Comparison of ENCODE assay signal across 21 cellular contexts in the genomic region with DNA sequence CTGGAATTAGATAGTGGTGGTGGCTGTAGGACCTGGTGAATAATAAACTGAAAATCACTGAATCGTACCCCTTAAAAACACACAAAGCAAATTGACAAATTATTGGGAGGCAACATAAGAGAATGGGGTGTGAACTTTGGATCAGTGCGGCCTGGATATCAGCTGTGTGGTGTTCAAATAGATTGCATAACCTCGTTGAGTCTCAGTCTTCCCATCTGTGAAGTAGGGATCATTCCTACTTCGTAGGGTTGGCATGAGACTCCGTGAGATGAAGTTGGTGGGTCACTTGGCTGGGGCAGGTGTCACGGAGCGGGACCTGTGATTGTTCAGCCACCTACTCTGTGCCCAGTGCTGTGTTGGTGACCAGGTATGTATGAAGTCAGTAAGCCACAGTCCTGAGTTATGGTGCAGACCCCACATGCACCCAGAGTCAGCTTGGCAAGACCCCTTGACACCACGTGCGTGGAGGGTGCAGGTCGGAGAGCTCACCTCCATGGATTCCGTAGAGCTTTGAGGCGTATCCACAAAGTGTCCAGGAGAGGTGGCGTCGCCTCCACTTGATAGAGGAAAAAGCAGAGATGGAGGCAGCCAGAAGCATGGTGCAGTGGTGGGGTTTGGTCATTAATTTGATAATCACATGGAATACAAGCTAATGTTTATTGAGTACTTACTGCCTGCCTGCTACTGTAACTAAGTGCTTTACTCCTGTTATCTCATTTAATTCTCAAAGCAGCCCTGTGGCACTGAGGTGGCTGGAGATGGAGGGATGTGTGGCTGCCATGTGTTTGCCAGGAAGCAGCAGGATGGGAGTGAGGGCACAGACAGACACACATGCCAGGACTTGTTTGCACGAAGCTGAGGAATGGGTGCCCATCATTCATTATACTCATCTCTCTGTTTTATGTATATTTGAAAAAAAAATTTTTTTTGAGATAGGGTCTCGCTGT. TPM values are rescaled to one million over a fixed set of nuclear protein-coding genes. Genes with fewer than 3 reads are reported as not detected.
DNase-seq lines count a peak whose midpoint lies in the region; ATAC-seq and TF ChIP-seq lines count a peak whose summit lies in the region.
"Had no signal": no experiment of that assay in that cellular context is flagged by ENCODE, and none has a peak within 500 bp of the region (broad histone marks: within the 10 kb centered on the region; RNA-seq: fewer than 3 reads in every experiment).

No MANE protein-coding gene starts in this region.

- H3K4me3 ChIP-seq in BLaER1 (no peak overlapping the region), Panc1 (ENCODE audit: low read depth in 2 of 2, low read length in 2 of 2) (no peak overlapping the region)
- H3K4me3 ChIP-seq: dorsolateral prefrontal cortex, lower lobe of right lung, thoracic aorta had no signal

- no peaks in the 10 kb centered on the region for H3K9me3 Mint-ChIP-seq in central memory CD8-positive, alpha-beta T cell
- H3K9me3 Mint-ChIP-seq in nephron progenitor cell, result peaks cover 20% of the 10 kb centered on the region

- POLR2A ChIA-PET in Panc1 (lab: Charles Lee), result interaction anchor here (0.5 to 0.6 kb wide), 2 partner anchors 8 to 78 kb away, joined by 3 to 6 read pairs; no protein-coding TSS in a partner anchor

- peak overlapping the region; percentile 83; the same call in 1 of the 2 replicates for H3K4me2 ChIP-seq in BLaER1

- H3K9me3 ChIP-seq in BLaER1 (peaks cover 12% of the 10 kb centered on the region), Panc1 (ENCODE audit: control insufficient read depth, insufficient read depth, low read depth, low read length) (peaks cover 6% of the 10 kb centered on the region; the same call in 1 of the 2 replicates)
- H3K9me3 ChIP-seq: thoracic aorta had no signal

- H3K36me3 Mint-ChIP-seq in central memory CD8-positive, alpha-beta T cell (ENCODE audit: insufficient read depth), result peaks cover 5% of the 10 kb centered on the region
- H3K36me3 Mint-ChIP-seq in nephron progenitor cell (ENCODE audit: low read depth), result peaks cover 15% of the 10 kb centered on the region

- no peaks in the 10 kb centered on the region for H3K27me3 Mint-ChIP-seq in central memory CD8-positive, alpha-beta T cell
- peaks cover 14% of the 10 kb centered on the region for H3K27me3 Mint-ChIP-seq in nephron progenitor cell (ENCODE audit: low read depth, poor library complexity)
- H3K27me3 Mint-ChIP-seq: activated CD8-positive, alpha-beta T cell treated with anti-CD3 and anti-CD28 coated beads for 36 hours had no signal

- peaks cover 75% of the 10 kb centered on the region for H3K4me1 ChIP-seq in BLaER1
- H3K4me1 ChIP-seq in Panc1 (ENCODE audit: control insufficient read depth, insufficient read depth, low read length), result peaks cover 82% of the 10 kb centered on the region

- peaks cover 11% of the 10 kb centered on the region for H3K36me3 ChIP-seq in BLaER1
- H3K36me3 ChIP-seq in Panc1 (ENCODE audit: control insufficient read depth, insufficient read depth, low read length), result no peaks in the 10 kb centered on the region
- H3K36me3 ChIP-seq: lower lobe of right lung, thoracic aorta had no signal

- intact Hi-C loops in Panc1 (cut with micrococcal nuclease; ENCODE audit: unreplicated experiment), result no loop called here

- TF ChIP-seq CTCF in Panc1 (IDR thresholded peaks at IDR 0.05) (no peak), nephron progenitor cell (IDR thresholded peaks at IDR 0.05) (no peak)

- no peaks in the 10 kb centered on the region for H3K27me3 ChIP-seq in BLaER1
- H3K27me3 ChIP-seq in Panc1 (ENCODE audit: control insufficient read depth, insufficient read depth, low read length), result no peaks in the 10 kb centered on the region
- H3K27me3 ChIP-seq: dorsolateral prefrontal cortex had no signal

- CTCF ChIA-PET in Panc1 (lab: Charles Lee), result interaction anchor here (1.3 kb wide), 1 partner anchor 70 kb away, joined by 4 read pairs; no protein-coding TSS in a partner anchor

- ATAC-seq in Panc1 (no peak), GM18502 (IDR thresholded peaks at IDR 0.05; ENCODE audit: poor library complexity, unreplicated experiment) (no peak), HG03378 (IDR thresholded peaks at IDR 0.05; ENCODE audit: unreplicated experiment) (no peak)
- no peak for ATAC-seq in central memory CD8-positive, alpha-beta T cell (replicated peaks; ENCODE audit: extremely low read depth, poor library complexity, severe bottlenecking)
- ATAC-seq: activated CD8-positive, alpha-beta T cell treated with anti-CD3 and anti-CD28 coated beads for 36 hours; lower lobe of right lung; PC-3 had no signal

- BruUV-seq in Panc1 (replicated peaks; lab: Mats Ljungman, UMichigan), result TSS peak; percentile 34

- peak overlapping the region; percentile 14 for H3K27ac Mint-ChIP-seq in central memory CD8-positive, alpha-beta T cell (ENCODE audit: low read depth)
- H3K27ac Mint-ChIP-seq in nephron progenitor cell, result peak overlapping the region; percentile 12

- peaks cover 74% of the 10 kb centered on the region for H4K20me1 ChIP-seq in BLaER1

- H3K4me1 Mint-ChIP-seq in central memory CD8-positive, alpha-beta T cell, result peaks cover 47% of the 10 kb centered on the region
- peaks cover 37% of the 10 kb centered on the region for H3K4me1 Mint-ChIP-seq in nephron progenitor cell

- H3K9ac ChIP-seq in BLaER1, result no peak overlapping the region

- DNase-seq in Panc1 (ENCODE audit: low read depth, low spot score), result no peak
- DNase-seq in central memory CD8-positive, alpha-beta T cell (ENCODE audit: low spot score in 2 of 2), result no peak
- no peak for DNase-seq in nephron progenitor cell
- no peak for DNase-seq in activated CD8-positive, alpha-beta memory T cell treated with anti-CD3 and anti-CD28 coated beads, Interleukin-2, amount 50 U/mL, for 4 hours
- no peak for DNase-seq in stimulated activated CD4-positive, alpha-beta T cell treated with anti-CD3 and anti-CD28 coated beads, Interleukin-4, amount 100 ng/mL, for 1 hour
- DNase-seq: activated CD4-positive, alpha-beta T cell treated with anti-CD3 and anti-CD28 coated beads for 1 hour; activated CD8-positive, alpha-beta T cell treated with anti-CD3 and anti-CD28 coated beads for 36 hours; activated gamma-delta T cell treated with Interleukin-2 at 50 U/mL for 16 hours; activated T-cell treated with anti-CD3 and anti-CD28 coated beads for 4 hours; caudate nucleus; DMS 273 treated with DMSO at 0.1 percent for 48 hours; lower lobe of right lung; NCI-H446; occipital lobe; PC-3; SHP77 treated with DMSO at 0.1 percent for 48 hours had no signal

- in situ Hi-C loops in Panc1 (cut with HindIII; ENCODE audit: low pct_unique_long_range_greater_than_20kb, low sequenced_read_pairs), result no loop called here

- H3K27ac ChIP-seq in BLaER1 (no peak overlapping the region), Panc1 (ENCODE audit: low read length) (peak overlapping the region; percentile 30)
- H3K27ac ChIP-seq: dorsolateral prefrontal cortex, lower lobe of right lung, thoracic aorta had no signal

- H3K4me3 Mint-ChIP-seq in central memory CD8-positive, alpha-beta T cell, result no peak overlapping the region
- H3K4me3 Mint-ChIP-seq in nephron progenitor cell, result no peak overlapping the region
- H3K4me3 Mint-ChIP-seq: activated CD8-positive, alpha-beta T cell treated with anti-CD3 and anti-CD28 coated beads for 36 hours had no signal

RNA-seq across cellular contexts. Expression of a gene that starts 35.8 kb away (rescaled TPM):
- 234 TPM for total RNA-seq in Panc1 (2021; ENCODE audit: unreplicated experiment)
- polyA plus RNA-seq in Panc1 (2012; ENCODE audit: insufficient read length), result 556 TPM
